Comparison of ENCODE assay signal across 9 cellular contexts in genomic region chr10:119543814-119544642, GRCh38. TPM values are rescaled to one million over a fixed set of nuclear protein-coding genes. Genes with fewer than 3 reads are reported as not detected.
DNase-seq lines count a peak whose midpoint lies in the region; ATAC-seq, FAIRE-seq and TF ChIP-seq lines count a peak whose summit lies in the region.
"Had no signal": no experiment of that assay in that cellular context is flagged by ENCODE, and none has a peak within 500 bp of the region (broad histone marks: within the 10 kb centered on the region; RNA-seq: fewer than 3 reads in every experiment).

No MANE protein-coding gene starts in this region.

- H3K27ac ChIP-seq in H1 (ENCODE audit: low read depth, low read length) (no peak overlapping the region), neural progenitor cell (no peak overlapping the region)

- H3K4me1 ChIP-seq in NT2/D1 (ENCODE audit: insufficient read depth, insufficient read length) = no peaks in the 10 kb centered on the region
- peaks cover 2 to 14% (median 7%) of the 10 kb centered on the region in 4 experiments; a peak in 6 of 7 replicates for H3K4me1 ChIP-seq in H1 (replicated peaks in 1 of 4; ENCODE audit: control insufficient read depth in 3 of 4, insufficient read depth in 4 of 4, low read length in 3 of 4)
- peaks cover 15% of the 10 kb centered on the region for H3K4me1 ChIP-seq in neural progenitor cell

- H3K79me2 ChIP-seq in H1 (ENCODE audit: control insufficient read depth in 1 of 2, insufficient read depth in 2 of 2, low read length in 2 of 2) (no peaks in the 10 kb centered on the region), neural progenitor cell (ENCODE audit: low read depth) (no peaks in the 10 kb centered on the region)

- CTCF ChIA-PET in Calu3 (lab: Charles Lee) = interaction anchor here (0.7 kb wide), 1 partner anchor 174 kb away, joined by 3 read pairs; no protein-coding TSS in a partner anchor
- CTCF ChIA-PET in H1 (lab: Charles Lee; ENCODE audit: partially characterized antibody) = interaction anchor here (0.9 to 2.4 kb wide), 7 partner anchors 11 to 345 kb away, joined by 3 to 8 read pairs (median 4); no protein-coding TSS in a partner anchor

- H3K4ac ChIP-seq in H1 (replicated peaks; ENCODE audit: insufficient read length, low read depth, low read length) = no peak overlapping the region

- H3K4me3 Mint-ChIP-seq in Calu3 (ENCODE audit: low read depth, unreplicated experiment) (peak overlapping the region; percentile 81), neural progenitor cell (peak overlapping the region; percentile 92)

- no peaks in the 10 kb centered on the region for H3K9me3 ChIP-seq in NT2/D1 (ENCODE audit: insufficient read depth, low read length)
- H3K9me3 ChIP-seq in H1 (ENCODE audit: insufficient read depth in 2 of 2, low read depth in 1 of 2, low read length in 1 of 2) = no peaks in the 10 kb centered on the region
- no peaks in the 10 kb centered on the region for H3K9me3 ChIP-seq in neural progenitor cell (ENCODE audit: low read depth)

- H4K20me1 ChIP-seq in H1 (replicated peaks in 1 of 2; ENCODE audit: control insufficient read depth in 1 of 2, insufficient read depth in 2 of 2, low read length in 2 of 2) (peaks cover 0 to 7% of the 10 kb centered on the region in 2 experiments), neural progenitor cell (ENCODE audit: low read depth) (peaks cover 11% of the 10 kb centered on the region)

- peaks cover 24% of the 10 kb centered on the region for H3F3A ChIP-seq in neural progenitor cell (ENCODE audit: low read depth)

- POLR2A ChIA-PET in H1 (lab: Charles Lee; ENCODE audit: partially characterized antibody) = interaction anchor here (1.3 to 1.6 kb wide), 2 partner anchors 11 to 107 kb away, joined by 3 to 5 read pairs; partner anchors contain the start of gene BAG3

- H3K4me1 Mint-ChIP-seq in Calu3 (ENCODE audit: low read depth, unreplicated experiment) (peaks cover 18% of the 10 kb centered on the region), neural progenitor cell (peaks cover 23% of the 10 kb centered on the region)

- no TSS peak for BruUV-seq in Calu3 (replicated peaks; lab: Mats Ljungman, UMichigan)

- no peaks in the 10 kb centered on the region for H3K79me1 ChIP-seq in H1 (ENCODE audit: low read depth, low read length)

- 6% methylated on average over 19 of the region's 19 CpGs; no CpG with 5 or more reads in 1 of the 2 experiments for WGBS in H1 (ENCODE audit: extremely low coverage in 1 of 2, insufficient coverage in 1 of 2, insufficient read length in 1 of 2, insufficient replicate concordance in 2 of 2, low coverage in 1 of 2, low lambda C conversion rate in 2 of 2, missing lambda C conversion rate in 1 of 2), 2 experiments

- H2AK5ac ChIP-seq in H1 (ENCODE audit: low read depth, low read length) = no peak overlapping the region

- H3K27ac Mint-ChIP-seq in Calu3 (ENCODE audit: unreplicated experiment) (peak overlapping the region; percentile 83), neural progenitor cell (peak overlapping the region; percentile 68)

- TF ChIP-seq CTCF in Calu3 (IDR thresholded peaks at IDR 0.05; ENCODE audit: unreplicated experiment) = no peak
- no peak for TF ChIP-seq CTCF in H1 (IDR thresholded peaks at IDR 0.05; ENCODE audit: control extremely low read depth in 1 of 3, insufficient read depth in 1 of 3, low read depth in 1 of 3, low read length in 3 of 3)
- TF ChIP-seq CTCF in neural progenitor cell (IDR thresholded peaks at IDR 0.05) = no peak
- no peak for TF ChIP-seq CTCF in GM10266 (IDR thresholded peaks at IDR 0.05; ENCODE audit: control insufficient read depth, insufficient read depth, low read depth, missing control alignments)

- TF ChIP-seq RAD21 in H1 (IDR thresholded peaks at IDR 0.05 in 1 of 2, conservative IDR thresholded peaks at IDR 0.05 in 1 of 2; ENCODE audit: low read depth in 2 of 2, low read length in 2 of 2) = no peak

- TF ChIP-seq POLR2A in H1 (IDR thresholded peaks at IDR 0.05; ENCODE audit: control extremely low read depth in 1 of 2, low read depth in 2 of 2, low read length in 2 of 2) = no peak

- no peak overlapping the region for H4K5ac ChIP-seq in H1 (ENCODE audit: insufficient read length, low read depth, low read length)

- no peaks in the 10 kb centered on the region for H3K9me3 Mint-ChIP-seq in Calu3 (ENCODE audit: low read depth, unreplicated experiment)
- no peaks in the 10 kb centered on the region for H3K9me3 Mint-ChIP-seq in neural progenitor cell

- FAIRE-seq in H1 (lab: Jason Lieb, UNC) = no peak

- H3K27me3 ChIP-seq in NT2/D1 (ENCODE audit: insufficient read depth, insufficient read length) = peaks cover 25% of the 10 kb centered on the region
- peaks cover 17 to 44% (median 28%) of the 10 kb centered on the region in 4 experiments for H3K27me3 ChIP-seq in H1 (replicated peaks in 1 of 4; ENCODE audit: control insufficient read depth in 3 of 4, extremely low read depth in 1 of 4, insufficient read depth in 3 of 4, low read length in 3 of 4)
- peaks cover 51% of the 10 kb centered on the region for H3K27me3 ChIP-seq in neural progenitor cell

- H3K9ac ChIP-seq in NT2/D1 (ENCODE audit: insufficient read length, low read depth) (peak overlapping the region; percentile 57), H1 (replicated peaks in 1 of 4; ENCODE audit: extremely low read depth in 1 of 4, low read depth in 3 of 4, low read length in 3 of 4) (no peak overlapping the region), neural progenitor cell (no peak overlapping the region)

- H3K23ac ChIP-seq in H1 (ENCODE audit: insufficient read length) = no peak overlapping the region

- no peak overlapping the region for H3K18ac ChIP-seq in H1 (ENCODE audit: extremely low read depth, low read length)

- H2BK120ac ChIP-seq in H1 (replicated peaks; ENCODE audit: low read depth, low read length) = no peak overlapping the region

- H3K27me3 Mint-ChIP-seq in Calu3 (ENCODE audit: unreplicated experiment) (peaks cover 18% of the 10 kb centered on the region), neural progenitor cell (ENCODE audit: insufficient read depth, low read depth) (peaks cover 30% of the 10 kb centered on the region)

- no peak overlapping the region for H2BK12ac ChIP-seq in H1 (ENCODE audit: low read depth, low read length)

- peak overlapping the region; percentile 34; the same call in 1 of the 2 replicates for H2AFZ ChIP-seq in H1 (ENCODE audit: low read length)
- peak overlapping the region; percentile 37 for H2AFZ ChIP-seq in neural progenitor cell (replicated peaks)

- no peak overlapping the region for H2BK20ac ChIP-seq in H1 (ENCODE audit: low read length)

- DNase-seq in Calu3 = no peak
- DNase-seq in NT2/D1 (ENCODE audit: low read depth, low spot score) = no peak
- DNase-seq in H1 (ENCODE audit: low read depth in 1 of 2, low spot score in 2 of 2) = peak in 1 of 2 experiments; percentile 54
- peak; percentile 76 for DNase-seq in neural progenitor cell (ENCODE audit: low spot score)
- DNase-seq in DMS53 (lab: John Stamatoyannopoulos, UW) = no peak
- no peak for DNase-seq in SIG-M5 treated with dmso at 0.1 percent for 504 hours (lab: John Stamatoyannopoulos, UW; ENCODE audit: unreplicated experiment)
- DNase-seq in GM10266 (ENCODE audit: extremely low spot score) = no peak
- DNase-seq: NCI-H2107 had no signal

- H3K36me3 Mint-ChIP-seq in Calu3 (ENCODE audit: insufficient read depth, unreplicated experiment) = peaks cover 12% of the 10 kb centered on the region
- peaks cover 2% of the 10 kb centered on the region for H3K36me3 Mint-ChIP-seq in neural progenitor cell

- no peak for ATAC-seq in HG03095 (IDR thresholded peaks at IDR 0.05; ENCODE audit: unreplicated experiment)

- H3K14ac ChIP-seq in H1 (ENCODE audit: insufficient read length) = no peak overlapping the region

- no peak overlapping the region for H2BK5ac ChIP-seq in H1 (ENCODE audit: low read depth, low read length)

- H3K4me2 ChIP-seq in H1 (ENCODE audit: insufficient read depth in 1 of 2, low read depth in 2 of 2, low read length in 2 of 2) (peak overlapping the region; percentile 76 to 100), neural progenitor cell (peak overlapping the region; percentile 94)

- H3K23me2 ChIP-seq in H1 (ENCODE audit: low read depth, low read length) = peaks cover 19% of the 10 kb centered on the region

- H4K91ac ChIP-seq in H1 (replicated peaks; ENCODE audit: insufficient read length, low read length) = no peak overlapping the region

- H3K4me3 ChIP-seq in NT2/D1 (ENCODE audit: insufficient read length, low read depth) (peak overlapping the region; percentile 55), H1 (ENCODE audit: extremely low read depth in 1 of 4, insufficient read depth in 2 of 4, low read depth in 3 of 4, low read length in 4 of 4) (peak overlapping the region; percentile 49 to 79 (median 59); a peak in 6 of 8 replicates), neural progenitor cell (peak overlapping the region; percentile 64)

- H3K36me3 ChIP-seq in NT2/D1 (ENCODE audit: insufficient read depth, insufficient read length, low read length) (no peaks in the 10 kb centered on the region), H1 (ENCODE audit: control insufficient read depth in 2 of 4, insufficient read depth in 4 of 4, low read length in 3 of 4) (no peaks in the 10 kb centered on the region), neural progenitor cell (no peaks in the 10 kb centered on the region)

- H4K8ac ChIP-seq in H1 (ENCODE audit: extremely low read depth, insufficient read depth, low read length) = no peak overlapping the region

- no peak overlapping the region for H3K56ac ChIP-seq in H1 (replicated peaks; ENCODE audit: insufficient read length, low read depth, low read length)

- TF ChIP-seq EP300 in H1 (IDR thresholded peaks at IDR 0.05; ENCODE audit: borderline replicate concordance in 1 of 2, low read depth in 2 of 2, low read length in 2 of 2) = no peak

- intact Hi-C loops in Calu3 (cut with micrococcal nuclease; ENCODE audit: unreplicated experiment) = no loop called here

- H2BK15ac ChIP-seq in H1 (ENCODE audit: low read length) = 0 out of 2 replicates have a peak overlapping the region, but pooled peaks have one; percentile 67

RNA-seq across cellular contexts. Expression of gene RGS10, which starts 1.5 kb away (rescaled TPM):
- total RNA-seq in Calu3 (2022) = 8.3 and 10.8 TPM in 2 replicates
- total RNA-seq in H1 (2021; fragmentation: NEBNext Ultra II Directional; extraction: Animal tissue kit (Norgen Biotek cat#: 25700)) = 12.2 and 13.1 TPM in 2 replicates
- polyA plus RNA-seq in H1 (2011; rRNA removed) = 4.2 and 5.5 TPM in 2 replicates
- polyA plus RNA-seq in H1 (2011; cell fraction: cytosol; rRNA removed) = 10.4 TPM
- 2.8 TPM for polyA plus RNA-seq in H1 (2011; cell fraction: nucleus; rRNA removed)
- polyA plus RNA-seq in H1 (2012, experiment 1 of 2) = 10.7 to 16.2 TPM (median 13.3 TPM) in 4 replicates
- polyA plus RNA-seq in H1 (2012, experiment 2 of 2) = 14.8 TPM
- polyA plus RNA-seq in H1 (2013, experiment 1 of 2) = 23.2 TPM
- polyA plus RNA-seq in H1 (2013, experiment 2 of 2) = 23.5 TPM
- 2.7 and 2.8 TPM in 2 replicates for polyA minus RNA-seq in H1 (2011; rRNA and poly(A)+ RNA removed)
- polyA minus RNA-seq in H1 (2011; cell fraction: cytosol; rRNA and poly(A)+ RNA removed) = 8.9 TPM
- polyA minus RNA-seq in H1 (2011; cell fraction: nucleus; rRNA and poly(A)+ RNA removed) = 2.0 TPM
- 8.4 and 12.0 TPM in 2 replicates for total RNA-seq in neural progenitor cell (ENCODE audit: low replicate concordance)

RNA-seq across cellular contexts. Expression of gene TIAL1, which starts 52.7 kb away (rescaled TPM):
- 82.6 and 91.6 TPM in 2 replicates for total RNA-seq in Calu3 (2022)
- total RNA-seq in H1 (2021; fragmentation: NEBNext Ultra II Directional; extraction: Animal tissue kit (Norgen Biotek cat#: 25700)) = 151 and 166 TPM in 2 replicates
- 37.4 and 50.4 TPM in 2 replicates for polyA plus RNA-seq in H1 (2011; rRNA removed)
- 77.1 TPM for polyA plus RNA-seq in H1 (2011; cell fraction: cytosol; rRNA removed)
- 103 TPM for polyA plus RNA-seq in H1 (2011; cell fraction: nucleus; rRNA removed)
- polyA plus RNA-seq in H1 (2012, experiment 1 of 2) = 75.5 to 128 TPM (median 91.2 TPM) in 4 replicates
- polyA plus RNA-seq in H1 (2012, experiment 2 of 2) = 49.0 TPM
- polyA plus RNA-seq in H1 (2013, experiment 1 of 2) = 94.8 TPM
- 88.8 TPM for polyA plus RNA-seq in H1 (2013, experiment 2 of 2)
- polyA minus RNA-seq in H1 (2011; rRNA and poly(A)+ RNA removed) = 55.2 and 69.2 TPM in 2 replicates
- 35.9 TPM for polyA minus RNA-seq in H1 (2011; cell fraction: cytosol; rRNA and poly(A)+ RNA removed)
- polyA minus RNA-seq in H1 (2011; cell fraction: nucleus; rRNA and poly(A)+ RNA removed) = 83.5 TPM
- total RNA-seq in neural progenitor cell (ENCODE audit: low replicate concordance) = 130 and 166 TPM in 2 replicates
